ENCODE assay signal across 8 cellular contexts in genomic region chr6:158231551-158232444, GRCh38.
DNase-seq lines count a peak whose midpoint lies in the region; ATAC-seq, FAIRE-seq and TF ChIP-seq lines count a peak whose summit lies in the region.

No MANE protein-coding gene starts in this region.

- H3K4me2 ChIP-seq in HepG2 (ENCODE audit: low read depth, low read length): peak overlapping the region; percentile 87

- peak overlapping the region; percentile 82 for H3K9ac ChIP-seq in HepG2 (ENCODE audit: insufficient read depth, low read depth, low read length)

- peak; percentile 52 to 72 for TF ChIP-seq POLR2A in HepG2 (IDR thresholded peaks at IDR 0.05; ENCODE audit: insufficient read depth in 1 of 2, low read depth in 2 of 2, low read length in 2 of 2)

- peak overlapping the region; percentile 63 to 87 (median 78) for H3K4me3 ChIP-seq in HepG2 (replicated peaks in 1 of 3; ENCODE audit: insufficient read depth in 1 of 3, low read depth in 2 of 3, low read length in 3 of 3)

- H3K27me3 ChIP-seq in HepG2 (ENCODE audit: control insufficient read depth in 1 of 2, insufficient read depth in 2 of 2, low read length in 2 of 2): no peaks in the 10 kb centered on the region; a peak in 1 of 5 replicates

- TF ChIP-seq EP300 in HepG2 (IDR thresholded peaks at IDR 0.05; ENCODE audit: low read depth in 2 of 2, low read length in 2 of 2) (no peak), HepG2 (CRISPR knock-in tag; IDR thresholded peaks at IDR 0.05; ENCODE audit: borderline replicate concordance) (no peak)

- peaks cover 48% of the 10 kb centered on the region for H3K79me2 ChIP-seq in HepG2 (ENCODE audit: insufficient read depth, low read length)

- no peak for TF ChIP-seq CTCF in HepG2 (CRISPR knock-in tag; IDR thresholded peaks at IDR 0.05)

- peak overlapping the region; percentile 56 for H2AFZ ChIP-seq in HepG2 (ENCODE audit: low read length)

- DNase-seq in SIG-M5 treated with dmso at 0.1 percent for 504 hours (lab: John Stamatoyannopoulos, UW; ENCODE audit: unreplicated experiment) (peak; percentile 15), SIG-M5 (lab: John Stamatoyannopoulos, UW) (no peak), NCI-H345 (lab: John Stamatoyannopoulos, UW) (peak; percentile 82), dedifferentiated amniotic fluid mesenchymal stem cell (ENCODE audit: extremely low spot score) (peak; percentile 54), HepG2 (ENCODE audit: low spot score) (peak; percentile 74)
- DNase-seq in activated CD4-positive, alpha-beta T cell treated with anti-CD3 and anti-CD28 coated beads for 48 hours: peak; percentile 78
- peak; percentile 74 for DNase-seq in stimulated activated CD4-positive, alpha-beta T cell treated with anti-CD3 and anti-CD28 coated beads, Interleukin-4, amount 100 ng/mL, for 24 hours

- no TSS peak for BruUV-seq in HepG2 (replicated peaks; lab: Mats Ljungman, UMichigan)

- WGBS in HepG2 (ENCODE audit: low lambda C conversion rate): 2% methylated on average over 34 of the region's 123 CpGs

- peak; percentile 76 for ATAC-seq in HG02981 (IDR thresholded peaks at IDR 0.05; ENCODE audit: unreplicated experiment)
- ATAC-seq in HepG2: peak; percentile 71

- FAIRE-seq in HepG2 (lab: Jason Lieb, UNC): no peak

- POLR2A ChIA-PET in HepG2 (lab: Yijun Ruan, JAX): interaction anchor here (0.8 to 2.7 kb wide), 7 partner anchors 9 to 305 kb away, joined by 3 to 6 read pairs (median 4); no protein-coding TSS in a partner anchor

- no peaks in the 10 kb centered on the region; the same call in 1 of the 2 replicates for H4K20me1 ChIP-seq in HepG2 (ENCODE audit: insufficient read depth, low read length)

- in situ Hi-C loops in HepG2 (cut with HindIII; ENCODE audit: extremely low pct_ligation_motif_present, low pct_unique_long_range_greater_than_20kb): loop anchor here (5.0 kb wide), 1 partner anchor 156 kb away; no protein-coding TSS in a partner anchor

- no peak for TF ChIP-seq RAD21 in HepG2 (CRISPR knock-in tag; IDR thresholded peaks at IDR 0.05)

- no peaks in the 10 kb centered on the region for H3K9me3 ChIP-seq in HepG2 (ENCODE audit: low read length)

- 0 out of 5 replicates have a peak, but pooled peaks cover 0 to 1% of the 10 kb centered on the region in 2 experiments for H3K36me3 ChIP-seq in HepG2 (replicated peaks in 1 of 2; ENCODE audit: control insufficient read depth in 1 of 2, insufficient read depth in 2 of 2, low read length in 2 of 2)

- H3K27ac ChIP-seq in HepG2 (ENCODE audit: extremely low read length, insufficient read depth, low read length): peak overlapping the region; percentile 81

- CTCF ChIA-PET in HepG2 (lab: Yijun Ruan, JAX; ENCODE audit: low intra/inter-chr PET ratio, low total read pairs): no interaction called here

- H3K4me1 ChIP-seq in HepG2 (ENCODE audit: insufficient read depth, low read length): peaks cover 49% of the 10 kb centered on the region

- intact Hi-C loops in HepG2 (cut with micrococcal nuclease; ENCODE audit: unreplicated experiment): loop anchor here (5.0 kb wide), 2 partner anchors 71 to 91 kb away; no protein-coding TSS in a partner anchor

TF ChIP-seq in HepG2, 621 proteins besides CTCF, POLR2A, EP300 and RAD21 (continues in another document):
- TF ChIP-seq ZNF12 (CRISPR knock-in tag; IDR thresholded peaks at IDR 0.05): no peak
- no peak for TF ChIP-seq ZNF337 (CRISPR knock-in tag; IDR thresholded peaks at IDR 0.05; ENCODE audit: borderline replicate concordance, low read depth)
- TF ChIP-seq ZNF350 (CRISPR knock-in tag; IDR thresholded peaks at IDR 0.05; ENCODE audit: borderline replicate concordance, low read depth): peak; percentile 51; the same call in 1 of the 2 replicates
- TF ChIP-seq ZNF646 (CRISPR knock-in tag; IDR thresholded peaks at IDR 0.05): no peak
- TF ChIP-seq CERS6 (CRISPR knock-in tag; IDR thresholded peaks at IDR 0.05): no peak
- peak; percentile 15; the same call in 1 of the 2 replicates for TF ChIP-seq PATZ1 (CRISPR knock-in tag; IDR thresholded peaks at IDR 0.05)
- TF ChIP-seq ZNF343 (CRISPR knock-in tag; IDR thresholded peaks at IDR 0.05): no peak
- TF ChIP-seq ATF6 (CRISPR knock-in tag; conservative IDR thresholded peaks at IDR 0.05): no peak
- TF ChIP-seq ZNF331 (CRISPR knock-in tag; IDR thresholded peaks at IDR 0.05): peak; percentile 8; the same call in 1 of the 2 replicates
